Comparison of ENCODE assay signal across 15 cellular contexts in genomic region chr18:23684515-23685197, GRCh38. TPM values are rescaled to one million over a fixed set of nuclear protein-coding genes. Genes with fewer than 3 reads are reported as not detected.
A peak's percentile ranks its signal among the peaks of the same experiment; 100 is the strongest.
DNase-seq lines count a peak whose midpoint lies in the region; FAIRE-seq and TF ChIP-seq lines count a peak whose summit lies in the region.
"Had no signal": no experiment of that assay in that cellular context is flagged by ENCODE, and none has a peak within 500 bp of the region (broad histone marks: within the 10 kb centered on the region; RNA-seq: fewer than 3 reads in every experiment).

No MANE protein-coding gene starts in this region.

- H3K27ac ChIP-seq in HEK293 (ENCODE audit: extremely low read depth, low read depth, low read length): no peak overlapping the region
- H3K27ac ChIP-seq in keratinocyte (ENCODE audit: control insufficient read depth, insufficient read depth, low read length): no peak overlapping the region
- no peak overlapping the region for H3K27ac ChIP-seq in OCI-LY7 (ENCODE audit: low read depth, low read length, poor library complexity, severe bottlenecking)
- H3K27ac ChIP-seq: thoracic aorta had no signal

- intact Hi-C loops in OCI-LY7 (cut with micrococcal nuclease; ENCODE audit: unreplicated experiment): loop anchor here (5.0 kb wide), 1 partner anchor 63 kb away; no protein-coding TSS in a partner anchor

- no peaks in the 10 kb centered on the region for H3K36me3 ChIP-seq in HEK293 (ENCODE audit: control insufficient read depth in 2 of 2, insufficient read depth in 1 of 2, low read length in 2 of 2)
- H3K36me3 ChIP-seq in adipocyte (ENCODE audit: control insufficient read depth, insufficient read depth, low read length, severe bottlenecking): no peaks in the 10 kb centered on the region
- H3K36me3 ChIP-seq in keratinocyte (ENCODE audit: control insufficient read depth in 2 of 2, extremely low read depth in 1 of 2, insufficient read depth in 2 of 2, low read length in 2 of 2): no peaks in the 10 kb centered on the region
- no peaks in the 10 kb centered on the region for H3K36me3 ChIP-seq in OCI-LY7 (ENCODE audit: insufficient read depth, low read length)
- H3K36me3 ChIP-seq: HAP-1, thoracic aorta had no signal

- no peak overlapping the region for H3K4me3 Mint-ChIP-seq in activated naive CD4-positive, alpha-beta T cell treated with anti-CD3 and anti-CD28 coated beads, Interleukin-2, amount 10 ng/mL, durations not matched to agents 7 days and 5 days

- H3K4me1 ChIP-seq in HEK293 (ENCODE audit: control insufficient read depth, insufficient read depth, low read length): peaks cover 5% of the 10 kb centered on the region; the same call in 1 of the 2 replicates
- H3K4me1 ChIP-seq in adipocyte (ENCODE audit: control insufficient read depth, insufficient read depth, low read length): peaks cover 18% of the 10 kb centered on the region
- H3K4me1 ChIP-seq in keratinocyte (ENCODE audit: control insufficient read depth, extremely low read depth, insufficient read depth, low read length): peaks cover 20% of the 10 kb centered on the region
- H3K4me1 ChIP-seq in OCI-LY7 (ENCODE audit: insufficient read depth, low read length, poor library complexity, severe bottlenecking): no peaks in the 10 kb centered on the region
- H3K4me1 ChIP-seq: HAP-1 had no signal

- H3K9me3 ChIP-seq in HEK293 (ENCODE audit: control insufficient read depth, insufficient read depth, low read depth, low read length) (no peaks in the 10 kb centered on the region), adipocyte (ENCODE audit: control insufficient read depth, low read length) (no peaks in the 10 kb centered on the region), keratinocyte (ENCODE audit: control insufficient read depth, low read depth, low read length) (no peaks in the 10 kb centered on the region), OCI-LY7 (ENCODE audit: low read length) (no peaks in the 10 kb centered on the region)
- H3K9me3 ChIP-seq: HAP-1, thoracic aorta had no signal

- dilution Hi-C loops in keratinocyte (cut with MboI; ENCODE audit: extremely low pct_ligation_motif_present, low sequenced_read_pairs): no loop called here

- H3K9me2 ChIP-seq in OCI-LY7 (ENCODE audit: insufficient read depth, low read length): no peaks in the 10 kb centered on the region

- peak; percentile 52 for DNase-seq in A172 (ENCODE audit: low spot score)
- peak; percentile 48 for DNase-seq in adipocyte (ENCODE audit: low read depth)
- DNase-seq in keratinocyte (ENCODE audit: low read depth, low spot score): no peak
- no peak for DNase-seq in activated naive CD4-positive, alpha-beta T cell treated with anti-CD3 and anti-CD28 coated beads, Interleukin-2, amount 10 ng/mL, durations not matched to agents 7 days and 5 days
- DNase-seq in OCI-LY7 (ENCODE audit: low spot score): no peak
- DNase-seq in NCI-H1694 treated with DMSO at 0.1 percent for 48 hours (lab: John Stamatoyannopoulos, UW): no peak
- no peak for DNase-seq in NCI-H345 treated with DMSO at 0.1 percent for 48 hours (lab: John Stamatoyannopoulos, UW; ENCODE audit: unreplicated experiment)
- DNase-seq: activated naive CD4-positive, alpha-beta T cell treated with anti-CD3 and anti-CD28 coated beads, Interleukin-2, amount 50 U/mL, for 16 hours; DMS 273 treated with DMSO at 0.1 percent for 48 hours; NCI-H2171; posterior cingulate gyrus; SW 1271 had no signal

- H4K20me1 ChIP-seq in keratinocyte (ENCODE audit: control insufficient read depth, extremely low read depth, insufficient read depth, low read length): no peaks in the 10 kb centered on the region
- no peaks in the 10 kb centered on the region for H4K20me1 ChIP-seq in OCI-LY7 (ENCODE audit: insufficient read depth, low read length)

- H3K27me3 ChIP-seq in adipocyte (replicated peaks; ENCODE audit: control insufficient read depth, insufficient read depth, low read length) (no peaks in the 10 kb centered on the region), keratinocyte (ENCODE audit: control insufficient read depth, extremely low read depth, insufficient read depth, low read length) (no peaks in the 10 kb centered on the region)

- H3K27me3 Mint-ChIP-seq in activated naive CD4-positive, alpha-beta T cell treated with anti-CD3 and anti-CD28 coated beads, Interleukin-2, amount 10 ng/mL, durations not matched to agents 7 days and 5 days: peaks cover 84% of the 10 kb centered on the region

- no peak overlapping the region for H3K27ac Mint-ChIP-seq in activated naive CD4-positive, alpha-beta T cell treated with anti-CD3 and anti-CD28 coated beads, Interleukin-2, amount 10 ng/mL, durations not matched to agents 7 days and 5 days

- H3K9ac ChIP-seq in adipocyte (ENCODE audit: low read length) (peak overlapping the region; percentile 54), keratinocyte (ENCODE audit: control insufficient read depth, extremely low read depth, insufficient read depth, low read length) (no peak overlapping the region)

- POLR2A ChIA-PET in HEK293 (lab: Yijun Ruan, JAX) (interaction anchor here (0.6 kb wide), 2 partner anchors 50 to 55 kb away, joined by 3 to 4 read pairs; no protein-coding TSS in a partner anchor), OCI-LY7 (lab: Charles Lee) (no interaction called here)

- H3K4me3 ChIP-seq in HEK293 (ENCODE audit: low read depth, low read length): no peak overlapping the region
- H3K4me3 ChIP-seq in adipocyte (ENCODE audit: low read length): peak overlapping the region; percentile 72
- H3K4me3 ChIP-seq in keratinocyte (ENCODE audit: control insufficient read depth in 2 of 3, extremely low read depth in 1 of 3, insufficient read depth in 2 of 3, low read depth in 1 of 3, low read length in 3 of 3): no peak overlapping the region
- H3K4me3 ChIP-seq in OCI-LY7 (ENCODE audit: low read depth, low read length, poor library complexity, severe bottlenecking): no peak overlapping the region
- H3K4me3 ChIP-seq: HAP-1, thoracic aorta had no signal

- H3K4me2 ChIP-seq in keratinocyte (ENCODE audit: control insufficient read depth, extremely low read depth, insufficient read depth, low read depth, low read length) (peak overlapping the region; percentile 39), OCI-LY7 (ENCODE audit: low read length) (no peak overlapping the region)

- H3K9me3 Mint-ChIP-seq in activated naive CD4-positive, alpha-beta T cell treated with anti-CD3 and anti-CD28 coated beads, Interleukin-2, amount 10 ng/mL, durations not matched to agents 7 days and 5 days: no peaks in the 10 kb centered on the region

- peak; percentile 53 for FAIRE-seq in keratinocyte (lab: Jason Lieb, UNC)

- H3K9me1 ChIP-seq in keratinocyte (ENCODE audit: control insufficient read depth, extremely low read depth, insufficient read depth, low read length): no peaks in the 10 kb centered on the region

- H3K79me2 ChIP-seq in keratinocyte (ENCODE audit: control insufficient read depth, insufficient read depth, low read length): no peaks in the 10 kb centered on the region
- H3K79me2 ChIP-seq in OCI-LY7 (ENCODE audit: insufficient read depth, low read depth, low read length): no peaks in the 10 kb centered on the region

- peaks cover 7% of the 10 kb centered on the region for H3K4me1 Mint-ChIP-seq in activated naive CD4-positive, alpha-beta T cell treated with anti-CD3 and anti-CD28 coated beads, Interleukin-2, amount 10 ng/mL, durations not matched to agents 7 days and 5 days

- TF ChIP-seq CTCF in HEK293 (tag by site-specific recombination; IDR thresholded peaks at IDR 0.05) (no peak), keratinocyte (optimal IDR thresholded peaks at IDR 0.05 in 1 of 3, IDR thresholded peaks at IDR 0.05 in 1 of 3, conservative IDR thresholded peaks at IDR 0.05 in 1 of 3; ENCODE audit: extremely low read depth in 1 of 3, insufficient read depth in 2 of 3, low read length in 3 of 3) (no peak), OCI-LY7 (conservative IDR thresholded peaks at IDR 0.05; ENCODE audit: low read length) (no peak)

- CTCF ChIA-PET in HEK293 (lab: Yijun Ruan, JAX) (interaction anchor here (0.8 to 1.5 kb wide), 3 partner anchors 11 to 364 kb away, joined by 3 to 7 read pairs (median 3); no protein-coding TSS in a partner anchor), OCI-LY7 (lab: Charles Lee; ENCODE audit: unreplicated experiment) (no interaction called here)
- CTCF ChIA-PET in activated naive CD4-positive, alpha-beta T cell treated with anti-CD3 and anti-CD28 coated beads, Interleukin-2, amount 10 ng/mL, durations not matched to agents 7 days and 5 days (lab: Charles Lee): interaction anchor here (0.9 to 1.1 kb wide), 2 partner anchors 19 to 83 kb away, joined by 3 to 4 read pairs; no protein-coding TSS in a partner anchor

- no TSS peak for BruUV-seq in OCI-LY7 (replicated peaks; lab: Mats Ljungman, UMichigan)

- H2AFZ ChIP-seq in keratinocyte (ENCODE audit: control insufficient read depth, low read length) (peak overlapping the region; percentile 19), OCI-LY7 (ENCODE audit: low read length) (no peak overlapping the region)

- H3K36me3 Mint-ChIP-seq in activated naive CD4-positive, alpha-beta T cell treated with anti-CD3 and anti-CD28 coated beads, Interleukin-2, amount 10 ng/mL, durations not matched to agents 7 days and 5 days: no peaks in the 10 kb centered on the region

TF ChIP-seq in HEK293, 187 proteins besides CTCF, POLR2A, EP300 and RAD21 (continues in another document):
- peak; percentile 69 for TF ChIP-seq ZNF324 (tag by site-specific recombination; IDR thresholded peaks at IDR 0.05)
- TF ChIP-seq ZNF658 (tag by site-specific recombination; IDR thresholded peaks at IDR 0.05): no peak

RNA-seq across cellular contexts. Expression of gene LAMA3, which starts 4.6 kb away (rescaled TPM):
- 1.5 and 2.7 TPM in 2 replicates for total RNA-seq in A172 (2014; rRNA removed; shearing (Covaris generic))
- polyA plus RNA-seq in keratinocyte: 1,944 to 2,775 TPM (median 2,231 TPM) in 3 replicates
- 294 TPM for polyA plus RNA-seq in keratinocyte (2011; ENCODE audit: low read depth)
- 671 and 924 TPM in 2 replicates for polyA plus RNA-seq in keratinocyte (2011; cell fraction: cytosol; rRNA removed)
- 3,655 and 3,922 TPM in 2 replicates for polyA plus RNA-seq in keratinocyte (2011; cell fraction: nucleus; rRNA removed)
- polyA plus RNA-seq in keratinocyte (2012; ENCODE audit: low replicate concordance): 345 and 1,929 TPM in 2 replicates
- 1,838 to 2,830 TPM (median 2,688 TPM) in 3 replicates for polyA minus RNA-seq in keratinocyte
- 1,658 TPM for polyA minus RNA-seq in keratinocyte (2011; cell fraction: cytosol; rRNA and poly(A)+ RNA removed)
- polyA minus RNA-seq in keratinocyte (2011; cell fraction: nucleus; rRNA and poly(A)+ RNA removed): 4,085 and 6,592 TPM in 2 replicates
- total RNA-seq in OCI-LY7 (2014; rRNA removed; shearing (Covaris generic)): 0.16 and 0.21 TPM in 2 replicates
- total RNA-seq in OCI-LY7 (2022): 1.2 and 1.6 TPM in 2 replicates

RNA-seq across cellular contexts. Expression of gene ANKRD29, which starts 21.9 kb away (rescaled TPM):
- total RNA-seq in A172 (2014; rRNA removed; shearing (Covaris generic)): 3.8 and 4.0 TPM in 2 replicates
- 2.4 to 8.5 TPM (median 3.7 TPM) in 3 replicates for polyA plus RNA-seq in keratinocyte
- polyA plus RNA-seq in keratinocyte (2011; ENCODE audit: low read depth): 3.0 TPM
- 6.0 and 7.8 TPM in 2 replicates for polyA plus RNA-seq in keratinocyte (2011; cell fraction: cytosol; rRNA removed)
- polyA plus RNA-seq in keratinocyte (2011; cell fraction: nucleus; rRNA removed): 18.1 and 18.7 TPM in 2 replicates
- 1.9 and 2.9 TPM in 2 replicates for polyA plus RNA-seq in keratinocyte (2012; ENCODE audit: low replicate concordance)
- 2.3 to 5.6 TPM (median 3.3 TPM) in 3 replicates for polyA minus RNA-seq in keratinocyte
- polyA minus RNA-seq in keratinocyte (2011; cell fraction: cytosol; rRNA and poly(A)+ RNA removed): 5.0 TPM
- polyA minus RNA-seq in keratinocyte (2011; cell fraction: nucleus; rRNA and poly(A)+ RNA removed): 4.9 and 6.1 TPM in 2 replicates
- not detected in 2 replicates for total RNA-seq in OCI-LY7 (2014; rRNA removed; shearing (Covaris generic))
- total RNA-seq in OCI-LY7 (2022): not detected in 2 replicates

Comparison
In these comparisons a context has a peak if more than half of its experiments do, and no peak if none do; other contexts are left out.
1. DNase-seq: peak in A172 (single experiment) and adipocyte (single experiment); none in keratinocyte (single experiment), activated naive CD4-positive, alpha-beta T cell treated with anti-CD3 and anti-CD28 coated beads, Interleukin-2, amount 10 ng/mL, durations not matched to agents 7 days and 5 days (single experiment), OCI-LY7 (single experiment), NCI-H1694 treated with DMSO at 0.1 percent for 48 hours (single experiment) and NCI-H345 treated with DMSO at 0.1 percent for 48 hours (single experiment).